13 cellular contexts compared by ENCODE assay signal in the genomic region with DNA sequence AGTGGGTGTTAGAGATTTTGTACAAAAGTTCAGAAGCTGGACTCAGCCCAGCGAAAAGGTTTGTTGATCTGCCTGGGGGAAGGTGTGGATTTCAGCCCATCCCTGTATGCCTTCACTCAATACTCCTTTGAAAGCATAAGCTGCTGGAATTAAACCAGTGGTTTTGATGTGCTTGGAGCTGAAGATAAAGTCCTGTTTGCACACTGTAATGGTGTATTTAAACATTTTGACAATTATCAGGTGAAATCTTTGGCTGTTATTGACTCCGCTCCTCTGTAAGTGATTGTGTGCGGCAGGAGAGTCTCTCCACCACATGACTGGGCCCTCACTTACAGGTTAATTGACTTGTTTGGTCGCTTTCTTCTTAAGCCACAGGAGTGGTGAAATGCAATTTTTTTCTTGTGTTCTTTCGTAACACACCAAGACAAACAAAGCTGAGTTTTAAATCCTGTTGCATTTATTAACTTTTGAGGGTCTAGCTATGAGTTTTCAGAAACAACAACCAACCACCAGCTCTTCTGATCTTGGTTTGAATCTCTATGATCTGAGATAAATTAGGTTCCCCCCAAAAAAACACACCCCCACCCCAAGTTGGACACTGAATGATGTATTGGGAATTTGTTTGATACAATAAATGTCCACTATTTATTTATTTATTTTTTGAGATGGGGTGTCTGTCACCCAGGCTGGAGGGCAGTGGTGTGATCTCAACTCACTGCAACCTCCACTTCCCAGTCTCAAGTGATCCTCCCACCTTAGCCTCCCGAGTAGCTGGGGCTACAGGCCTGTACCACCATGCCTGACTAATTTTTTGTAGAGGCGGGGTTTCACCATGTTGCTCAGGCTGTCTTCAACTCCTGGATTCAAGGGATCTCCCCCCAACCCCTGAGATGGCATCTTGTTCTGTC. TPM values are rescaled to one million over a fixed set of nuclear protein-coding genes. Genes with fewer than 3 reads are reported as not detected.
DNase-seq lines count a peak whose midpoint lies in the region; ATAC-seq and TF ChIP-seq lines count a peak whose summit lies in the region.
"Had no signal": no experiment of that assay in that cellular context is flagged by ENCODE, and none has a peak within 500 bp of the region (broad histone marks: within the 10 kb centered on the region; RNA-seq: fewer than 3 reads in every experiment).

No MANE protein-coding gene starts in this region.

- H3K4me3 ChIP-seq in OCI-LY7 (ENCODE audit: low read depth, low read length, poor library complexity, severe bottlenecking) (no peak overlapping the region), prostate gland (no peak overlapping the region), mucosa of descending colon (no peak overlapping the region)
- H3K4me3 ChIP-seq: SJSA1 had no signal

- intact Hi-C loops in OCI-LY7 (cut with micrococcal nuclease; ENCODE audit: unreplicated experiment) = no loop called here
- intact Hi-C loops in prostate gland (cut with DNase I) = no loop called here
- intact Hi-C loops in mucosa of descending colon (cut with DNase I, micrococcal nuclease) = no loop called here

- BruUV-seq in OCI-LY7 (replicated peaks; lab: Mats Ljungman, UMichigan) = no TSS peak

- 49% methylated on average over 7 of the region's 7 CpGs for WGBS in prostate gland

- H3K79me2 ChIP-seq in OCI-LY7 (ENCODE audit: insufficient read depth, low read depth, low read length) = no peaks in the 10 kb centered on the region

- no peaks in the 10 kb centered on the region for H3K9me2 ChIP-seq in OCI-LY7 (ENCODE audit: insufficient read depth, low read length)

- H3K36me3 ChIP-seq in OCI-LY7 (ENCODE audit: insufficient read depth, low read length) (no peaks in the 10 kb centered on the region), prostate gland (no peaks in the 10 kb centered on the region), mucosa of descending colon (ENCODE audit: low read depth) (no peaks in the 10 kb centered on the region)
- H3K36me3 ChIP-seq: SJSA1, WERI-Rb-1 had no signal

- peak overlapping the region; percentile 46 for H3K27ac ChIP-seq in OCI-LY7 (ENCODE audit: low read depth, low read length, poor library complexity, severe bottlenecking)
- no peak overlapping the region for H3K27ac ChIP-seq in prostate gland
- H3K27ac ChIP-seq: SJSA1, WERI-Rb-1 had no signal

- H3K27me3 ChIP-seq in prostate gland (replicated peaks; ENCODE audit: insufficient read depth) = no peaks in the 10 kb centered on the region
- H3K27me3 ChIP-seq: SJSA1 had no signal

- DNase-seq in NCI-H748 (lab: John Stamatoyannopoulos, UW; ENCODE audit: unreplicated experiment) (peak; percentile 4), NCI-H748 treated with DMSO at 0.1 percent for 48 hours (lab: John Stamatoyannopoulos, UW) (no peak), OCI-LY7 (ENCODE audit: low spot score) (no peak), prostate gland (ENCODE audit: low spot score) (peak; percentile 58), mucosa of descending colon (no peak), hippocampal formation (lab: John Stamatoyannopoulos, UW) (no peak)
- DNase-seq: activated T-cell treated with anti-CD3 and anti-CD28 coated beads for 4 hours; effector CD8-positive, alpha-beta T cell; NCI-H446 treated with DMSO at 0.1 percent for 48 hours; WERI-Rb-1 had no signal

- no peaks in the 10 kb centered on the region for H4K20me1 ChIP-seq in OCI-LY7 (ENCODE audit: insufficient read depth, low read length)

- no peak for TF ChIP-seq CTCF in OCI-LY7 (conservative IDR thresholded peaks at IDR 0.05; ENCODE audit: low read length)
- TF ChIP-seq CTCF in prostate gland (IDR thresholded peaks at IDR 0.05) = no peak
- TF ChIP-seq CTCF in mucosa of descending colon (IDR thresholded peaks at IDR 0.05) = no peak

- H2AFZ ChIP-seq in OCI-LY7 (ENCODE audit: low read length) = peak overlapping the region; percentile 82

- POLR2A ChIA-PET in OCI-LY7 (lab: Charles Lee) = interaction anchor here (0.7 to 7.7 kb wide), 8 partner anchors 10 to 117 kb away, joined by 3 to 60 read pairs (median 6); partner anchors contain the start of gene ZMYND8

- no peaks in the 10 kb centered on the region for H3K9me3 ChIP-seq in OCI-LY7 (ENCODE audit: low read length)
- H3K9me3 ChIP-seq in prostate gland = no peaks in the 10 kb centered on the region
- H3K9me3 ChIP-seq in mucosa of descending colon = no peaks in the 10 kb centered on the region

- H3K4me2 ChIP-seq in OCI-LY7 (ENCODE audit: low read length) = peak overlapping the region; percentile 50

- CTCF ChIA-PET in OCI-LY7 (lab: Charles Lee; ENCODE audit: unreplicated experiment) = no interaction called here

- H3K4me1 ChIP-seq in OCI-LY7 (ENCODE audit: insufficient read depth, low read length, poor library complexity, severe bottlenecking) (peaks cover 60% of the 10 kb centered on the region), prostate gland (replicated peaks) (no peaks in the 10 kb centered on the region), mucosa of descending colon (ENCODE audit: low read depth) (no peaks in the 10 kb centered on the region)

- no peak for TF ChIP-seq POLR2A in prostate gland (IDR thresholded peaks at IDR 0.05)

- ATAC-seq in esophagus mucosa (peak; percentile 65), mucosa of descending colon (no peak), HG02973 (IDR thresholded peaks at IDR 0.05; ENCODE audit: unreplicated experiment) (no peak)

RNA-seq across cellular contexts. Expression of gene NCOA3, which starts 46.3 kb away (rescaled TPM):
- 45.4 and 50.5 TPM in 2 replicates for total RNA-seq in OCI-LY7 (2014; rRNA removed; shearing (Covaris generic))
- 75.6 and 86.5 TPM in 2 replicates for total RNA-seq in OCI-LY7 (2022)
- total RNA-seq in esophagus mucosa = 29.1 TPM
- 10 to 100 TPM; 21.6 to 35.6 TPM for total RNA-seq in prostate gland
- 10 to 100 TPM; 22.8 to 28.8 (median 24.7) TPM for total RNA-seq in mucosa of descending colon

Comparison
In these comparisons a context has a peak if more than half of its experiments do, and no peak if none do; other contexts are left out.
1. DNase-seq: peak in NCI-H748 (single experiment) and prostate gland (single experiment); none in NCI-H748 treated with DMSO at 0.1 percent for 48 hours (single experiment), OCI-LY7 (single experiment), mucosa of descending colon (0 of 3) and hippocampal formation (0 of 2).